Comparison of ENCODE assay signal across 1 cellular context in the genomic region with DNA sequence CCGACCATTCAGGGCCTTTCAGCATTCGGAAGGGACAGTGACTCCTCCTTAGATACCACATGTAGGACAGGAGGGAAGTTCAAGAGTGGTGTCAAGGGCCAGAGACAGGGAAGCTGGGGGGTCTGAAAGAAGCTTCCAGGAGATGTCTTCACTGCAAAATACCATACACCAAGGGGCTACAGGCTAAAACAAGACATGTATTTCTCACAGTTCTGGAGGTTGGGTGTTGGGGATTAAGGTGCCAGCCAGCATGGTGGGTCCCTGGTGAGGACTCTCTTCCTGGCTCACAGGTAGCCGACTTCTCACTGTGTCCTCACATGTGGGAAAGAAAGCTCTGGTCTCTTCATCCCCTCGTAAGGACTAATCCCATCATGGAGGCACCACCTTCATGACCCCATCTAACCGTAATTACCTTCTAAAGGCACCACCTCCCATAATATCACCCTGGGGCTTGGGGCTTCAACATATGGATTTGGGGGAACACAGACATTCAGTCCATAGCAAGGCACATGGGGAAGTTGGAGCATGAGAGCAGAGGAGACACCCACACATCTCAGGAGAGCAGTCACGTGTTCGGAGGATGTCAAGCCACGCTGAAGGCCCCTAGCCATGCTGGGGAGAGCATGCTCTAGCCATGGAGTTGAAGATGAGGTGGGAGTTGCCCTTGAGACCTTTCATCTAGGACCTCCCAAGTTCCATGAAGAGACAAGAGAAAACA.
A peak's percentile ranks its signal among the peaks of the same experiment; 100 is the strongest.
TF ChIP-seq lines count a peak whose summit lies in the region.

No MANE protein-coding gene starts in this region.

TF ChIP-seq in HepG2, 621 proteins besides CTCF, POLR2A, EP300 and RAD21:
- TF ChIP-seq, protein P1, sequence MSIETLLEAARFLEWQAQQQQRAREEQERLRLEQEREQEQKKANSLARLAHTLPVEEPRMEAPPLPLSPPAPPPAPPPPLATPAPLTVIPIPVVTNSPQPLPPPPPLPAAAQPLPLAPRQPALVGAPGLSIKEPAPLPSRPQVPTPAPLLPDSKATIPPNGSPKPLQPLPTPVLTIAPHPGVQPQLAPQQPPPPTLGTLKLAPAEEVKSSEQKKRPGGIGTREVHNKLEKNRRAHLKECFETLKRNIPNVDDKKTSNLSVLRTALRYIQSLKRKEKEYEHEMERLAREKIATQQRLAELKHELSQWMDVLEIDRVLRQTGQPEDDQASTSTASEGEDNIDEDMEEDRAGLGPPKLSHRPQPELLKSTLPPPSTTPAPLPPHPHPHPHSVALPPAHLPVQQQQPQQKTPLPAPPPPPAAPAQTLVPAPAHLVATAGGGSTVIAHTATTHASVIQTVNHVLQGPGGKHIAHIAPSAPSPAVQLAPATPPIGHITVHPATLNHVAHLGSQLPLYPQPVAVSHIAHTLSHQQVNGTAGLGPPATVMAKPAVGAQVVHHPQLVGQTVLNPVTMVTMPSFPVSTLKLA (IDR thresholded peaks at IDR 0.05) = peak; percentile 47; the same call in 1 of the 2 replicates
- no peak for TF ChIP-seq FOSL2 (CRISPR knock-in tag; IDR thresholded peaks at IDR 0.05)
